ENCODE assay signal across 32 cellular contexts in the genomic region with DNA sequence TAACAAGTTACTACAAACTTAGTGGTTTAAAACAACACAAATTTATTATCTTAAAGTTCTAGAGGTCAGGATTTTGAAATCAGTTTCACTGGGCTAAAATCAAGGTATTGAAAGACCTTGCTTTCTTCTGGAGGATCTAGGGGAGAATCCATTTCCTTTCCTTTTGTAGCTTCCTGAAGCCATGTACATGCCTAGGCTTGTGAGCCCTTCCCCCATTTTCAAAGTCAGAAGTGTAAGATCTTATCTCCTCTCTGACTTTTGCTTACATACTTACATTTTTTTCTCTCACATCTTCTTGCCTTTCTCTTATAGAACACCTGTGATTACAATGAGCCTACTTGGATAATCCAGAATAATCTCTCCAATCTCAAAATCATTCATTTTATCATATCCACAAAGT.
"Had no signal": no experiment of that assay in that cellular context is flagged by ENCODE, and none has a peak within 500 bp of the region (broad histone marks: within the 10 kb centered on the region; RNA-seq: fewer than 3 reads in every experiment).

No MANE protein-coding gene starts in this region.

- H3K27ac ChIP-seq: adrenal gland, body of pancreas, coronary artery, esophagus muscularis mucosa, gastroesophageal sphincter, heart right ventricle had no signal

- H3K36me3 Mint-ChIP-seq: activated CD4-positive, alpha-beta memory T cell treated with anti-CD3 and anti-CD28 coated beads for 36 hours; activated CD8-positive, alpha-beta memory T cell treated with anti-CD3 and anti-CD28 coated beads, Interleukin-2, amount 10 ng/mL, durations not matched to agents 7 days and 5 days; activated naive CD4-positive, alpha-beta T cell treated with anti-CD3 and anti-CD28 coated beads, Interleukin-2, amount 50 U/mL, for 24 hours; activated naive CD8-positive, alpha-beta T cell treated with anti-CD3 and anti-CD28 coated beads for 36 hours had no signal

- H3K27me3 Mint-ChIP-seq: activated CD4-positive, alpha-beta T cell treated with anti-CD3 and anti-CD28 coated beads for 36 hours; activated CD4-positive, alpha-beta T cell treated with anti-CD3 and anti-CD28 coated beads, Interleukin-2, amount 10 ng/mL, durations not matched to agents 24 days and 14 days had no signal

- H3K9me3 Mint-ChIP-seq: effector memory CD8-positive, alpha-beta T cell had no signal

- H3K4me3 Mint-ChIP-seq: activated CD4-positive, alpha-beta memory T cell treated with anti-CD3 and anti-CD28 coated beads for 36 hours; activated CD4-positive, alpha-beta T cell treated with anti-CD3 and anti-CD28 coated beads for 36 hours; activated CD4-positive, alpha-beta T cell treated with anti-CD3 and anti-CD28 coated beads, Interleukin-2, amount 10 ng/mL, durations not matched to agents 24 days and 14 days; activated CD8-positive, alpha-beta memory T cell treated with anti-CD3 and anti-CD28 coated beads, Interleukin-2, amount 10 ng/mL, durations not matched to agents 7 days and 5 days; activated CD8-positive, alpha-beta T cell treated with anti-CD3 and anti-CD28 coated beads, Interleukin-2, amount 10 ng/mL, durations not matched to agents 7 days and 5 days; activated naive CD4-positive, alpha-beta T cell treated with anti-CD3 and anti-CD28 coated beads for 36 hours; activated naive CD4-positive, alpha-beta T cell treated with anti-CD3 and anti-CD28 coated beads, Interleukin-2, amount 50 U/mL, for 24 hours; activated naive CD8-positive, alpha-beta T cell treated with anti-CD3 and anti-CD28 coated beads for 36 hours; activated naive CD8-positive, alpha-beta T cell treated with anti-CD3 and anti-CD28 coated beads, Interleukin-2, amount 50 U/mL, for 24 hours; activated T-helper 1 cell treated with anti-CD3 and anti-CD28 coated beads, Interleukin-12 subunit alpha, Interleukin-12 subunit beta, Interleukin-2, Interleukin-4 antibody, amounts not matched to agents 30 ng/mL and 10 ng/mL and 1 ng/mL, durations not matched to agents 14 hours and 24 hours and 36 hours; central memory CD8-positive, alpha-beta T cell; dendritic cell treated with granulocyte-macrophage colony-stimulating factor and Interleukin-4, amounts not matched to agents 40 ng/mL and 50 ng/mL, for 4 days; effector memory CD8-positive, alpha-beta T cell had no signal

- H3K27ac Mint-ChIP-seq: activated CD4-positive, alpha-beta memory T cell treated with anti-CD3 and anti-CD28 coated beads for 36 hours; activated CD4-positive, alpha-beta T cell treated with anti-CD3 and anti-CD28 coated beads for 36 hours; activated CD4-positive, alpha-beta T cell treated with anti-CD3 and anti-CD28 coated beads, Interleukin-2, amount 10 ng/mL, durations not matched to agents 24 days and 14 days; activated CD8-positive, alpha-beta memory T cell treated with anti-CD3 and anti-CD28 coated beads, Interleukin-2, amount 10 ng/mL, durations not matched to agents 7 days and 5 days; activated CD8-positive, alpha-beta T cell treated with anti-CD3 and anti-CD28 coated beads, Interleukin-2, amount 10 ng/mL, durations not matched to agents 7 days and 5 days; activated naive CD4-positive, alpha-beta T cell treated with anti-CD3 and anti-CD28 coated beads for 36 hours; activated naive CD4-positive, alpha-beta T cell treated with anti-CD3 and anti-CD28 coated beads, Interleukin-2, amount 50 U/mL, for 24 hours; activated naive CD8-positive, alpha-beta T cell treated with anti-CD3 and anti-CD28 coated beads for 36 hours; activated naive CD8-positive, alpha-beta T cell treated with anti-CD3 and anti-CD28 coated beads, Interleukin-2, amount 50 U/mL, for 24 hours; activated T-helper 1 cell treated with anti-CD3 and anti-CD28 coated beads, Interleukin-12 subunit alpha, Interleukin-12 subunit beta, Interleukin-2, Interleukin-4 antibody, amounts not matched to agents 30 ng/mL and 10 ng/mL and 1 ng/mL, durations not matched to agents 14 hours and 24 hours and 36 hours; activated T-helper 2 cell treated with anti-CD3 and anti-CD28 coated beads, Interferon-gamma antibody, Interleukin-2, Interleukin-4, amounts not matched to agents 10 μg/mL and 5 μg/mL and 100 μg/mL, durations not matched to agents 14 hours and 24 hours and 36 hours; dendritic cell treated with granulocyte-macrophage colony-stimulating factor and Interleukin-4, amounts not matched to agents 40 ng/mL and 50 ng/mL, for 4 days; effector memory CD8-positive, alpha-beta T cell had no signal

- ATAC-seq: activated CD4-positive, alpha-beta T cell treated with anti-CD3 and anti-CD28 coated beads for 36 hours; activated CD8-positive, alpha-beta memory T cell treated with anti-CD3 and anti-CD28 coated beads, Interleukin-2, amount 10 ng/mL, durations not matched to agents 7 days and 5 days; activated CD8-positive, alpha-beta T cell treated with anti-CD3 and anti-CD28 coated beads, Interleukin-2, amount 10 ng/mL, durations not matched to agents 7 days and 5 days; activated naive CD8-positive, alpha-beta T cell treated with anti-CD3 and anti-CD28 coated beads, Interleukin-2, amount 50 U/mL, for 24 hours; body of pancreas; effector memory CD8-positive, alpha-beta T cell; gastroesophageal sphincter; heart right ventricle had no signal

- H3K27me3 ChIP-seq: adrenal gland, body of pancreas, esophagus muscularis mucosa, gastroesophageal sphincter, heart right ventricle had no signal

- H3K4me1 ChIP-seq: adrenal gland, body of pancreas had no signal

- DNase-seq: activated CD4-positive, alpha-beta memory T cell treated with anti-CD3 and anti-CD28 coated beads for 36 hours; activated CD4-positive, alpha-beta T cell treated with anti-CD3 and anti-CD28 coated beads for 36 hours; activated CD4-positive, alpha-beta T cell treated with anti-CD3 and anti-CD28 coated beads, Interleukin-2, amount 10 ng/mL, durations not matched to agents 24 days and 14 days; activated CD4-positive, CD25-positive, alpha-beta regulatory T cell; activated CD4-positive, CD25-positive, alpha-beta regulatory T cell treated with anti-CD3 and anti-CD28 coated beads, Interleukin-2, amount 50 U/mL, for 72 hours; activated CD8-positive, alpha-beta memory T cell treated with anti-CD3 and anti-CD28 coated beads, Interleukin-2, amount 10 ng/mL, durations not matched to agents 7 days and 5 days; activated CD8-positive, alpha-beta memory T cell treated with anti-CD3 and anti-CD28 coated beads, Interleukin-2, amount 50 U/mL, for 4 hours; activated CD8-positive, alpha-beta T cell treated with anti-CD3 and anti-CD28 coated beads, Interleukin-2, amount 10 ng/mL, durations not matched to agents 7 days and 5 days; activated effector memory CD4-positive, alpha-beta T cell treated with anti-CD3 and anti-CD28 coated beads, Interleukin-2, amount 50 U/mL, for 16 hours; activated naive CD4-positive, alpha-beta T cell treated with anti-CD3 and anti-CD28 coated beads for 36 hours; activated naive CD8-positive, alpha-beta T cell treated with anti-CD3 and anti-CD28 coated beads for 36 hours; activated naive CD8-positive, alpha-beta T cell treated with anti-CD3 and anti-CD28 coated beads, Interleukin-2, amount 50 U/mL, for 24 hours; activated T-cell treated with anti-CD3 and anti-CD28 coated beads, Interleukin-2, amount 50 U/mL, for 1 hour; activated T-cell treated with anti-CD3 and anti-CD28 coated beads, Interleukin-2, amount 50 U/mL, for 48 hours; adrenal gland; amygdala; aorta; body of pancreas; effector CD4-positive, alpha-beta T cell; effector memory CD8-positive, alpha-beta T cell; erythroblast; foreskin melanocyte; heart right ventricle; T-helper 2 cell had no signal

- H3K9me3 ChIP-seq: adrenal gland, body of pancreas, gastroesophageal sphincter had no signal

- H3K4me1 Mint-ChIP-seq: activated CD4-positive, alpha-beta T cell treated with anti-CD3 and anti-CD28 coated beads for 36 hours; activated CD4-positive, alpha-beta T cell treated with anti-CD3 and anti-CD28 coated beads, Interleukin-2, amount 10 ng/mL, durations not matched to agents 24 days and 14 days; activated CD8-positive, alpha-beta memory T cell treated with anti-CD3 and anti-CD28 coated beads, Interleukin-2, amount 10 ng/mL, durations not matched to agents 7 days and 5 days; activated naive CD4-positive, alpha-beta T cell treated with anti-CD3 and anti-CD28 coated beads, Interleukin-2, amount 50 U/mL, for 24 hours; activated naive CD8-positive, alpha-beta T cell treated with anti-CD3 and anti-CD28 coated beads for 36 hours; activated naive CD8-positive, alpha-beta T cell treated with anti-CD3 and anti-CD28 coated beads, Interleukin-2, amount 50 U/mL, for 24 hours; central memory CD8-positive, alpha-beta T cell had no signal

- H3K4me3 ChIP-seq: adrenal gland, body of pancreas, coronary artery, esophagus muscularis mucosa, gastroesophageal sphincter, heart right ventricle had no signal

- H3K36me3 ChIP-seq: adrenal gland, esophagus muscularis mucosa, gastroesophageal sphincter, heart right ventricle had no signal
